Comparison of ENCODE assay signal across 17 cellular contexts in genomic region chr7:55423277-55423711, GRCh38. TPM values are rescaled to one million over a fixed set of nuclear protein-coding genes. Genes with fewer than 3 reads are reported as not detected.
A peak's percentile ranks its signal among the peaks of the same experiment; 100 is the strongest.
DNase-seq lines count a peak whose midpoint lies in the region; ATAC-seq, FAIRE-seq and TF ChIP-seq lines count a peak whose summit lies in the region.
"Had no signal": no experiment of that assay in that cellular context is flagged by ENCODE, and none has a peak within 500 bp of the region (broad histone marks: within the 10 kb centered on the region; RNA-seq: fewer than 3 reads in every experiment).

No MANE protein-coding gene starts in this region.

- H3K4me3 Mint-ChIP-seq in astrocyte (ENCODE audit: unreplicated experiment), result no peak overlapping the region
- H3K4me3 Mint-ChIP-seq: stimulated activated naive B cell treated with anti-CD40 and anti-IgM and Interleukin-4, amounts not matched to agents 10 μg/mL and 1 μg/mL and 100 μg/mL, for 72 hours had no signal

- H3K9me3 ChIP-seq in HepG2 (ENCODE audit: low read length) (no peaks in the 10 kb centered on the region), right lobe of liver (no peaks in the 10 kb centered on the region), astrocyte (ENCODE audit: insufficient read depth, low read depth, low read length) (no peaks in the 10 kb centered on the region)

- no TSS peak for BruUV-seq in HepG2 (replicated peaks; lab: Mats Ljungman, UMichigan)

- no peaks in the 10 kb centered on the region for H3K27me3 Mint-ChIP-seq in astrocyte (ENCODE audit: low read depth, unreplicated experiment)
- H3K27me3 Mint-ChIP-seq: stimulated activated naive B cell treated with anti-CD40 and anti-IgM and Interleukin-4, amounts not matched to agents 10 μg/mL and 1 μg/mL and 100 μg/mL, for 72 hours had no signal

- H3K27me3 ChIP-seq in HepG2 (ENCODE audit: control insufficient read depth in 1 of 2, insufficient read depth in 2 of 2, low read length in 2 of 2) (no peaks in the 10 kb centered on the region), right lobe of liver (no peaks in the 10 kb centered on the region), astrocyte (ENCODE audit: insufficient read depth, low read length) (no peaks in the 10 kb centered on the region)

- H3K4me3 ChIP-seq in HepG2 (replicated peaks in 1 of 3; ENCODE audit: insufficient read depth in 1 of 3, low read depth in 2 of 3, low read length in 3 of 3) (no peak overlapping the region), right lobe of liver (no peak overlapping the region), astrocyte (ENCODE audit: insufficient read depth, low read depth, low read length) (no peak overlapping the region), fibroblast of villous mesenchyme (ENCODE audit: low read depth, low read length) (no peak overlapping the region)

- H3K27ac ChIP-seq in HepG2 (ENCODE audit: extremely low read length, insufficient read depth, low read length) (no peak overlapping the region), right lobe of liver (no peak overlapping the region), astrocyte (ENCODE audit: low read depth, low read length) (no peak overlapping the region)

- H3K9me3 Mint-ChIP-seq in astrocyte (ENCODE audit: unreplicated experiment), result no peaks in the 10 kb centered on the region
- H3K9me3 Mint-ChIP-seq: stimulated activated naive B cell treated with anti-CD40 and anti-IgM and Interleukin-4, amounts not matched to agents 10 μg/mL and 1 μg/mL and 100 μg/mL, for 72 hours had no signal

- no peak overlapping the region for H3K27ac Mint-ChIP-seq in astrocyte (ENCODE audit: unreplicated experiment)
- H3K27ac Mint-ChIP-seq: stimulated activated naive B cell treated with anti-CD40 and anti-IgM and Interleukin-4, amounts not matched to agents 10 μg/mL and 1 μg/mL and 100 μg/mL, for 72 hours had no signal

- FAIRE-seq in HepG2 (lab: Jason Lieb, UNC) (no peak), astrocyte (lab: Jason Lieb, UNC) (no peak)
- FAIRE-seq: A204.1 had no signal

- intact Hi-C loops in HepG2 (cut with micrococcal nuclease; ENCODE audit: unreplicated experiment) (loop anchor here (10.0 kb wide), 1 partner anchor 152 kb away; the partner anchor contains the start of gene VOPP1), right lobe of liver (cut with DNase I) (no loop called here)

- no peak overlapping the region for H3K4me2 ChIP-seq in HepG2 (ENCODE audit: low read depth, low read length)
- H3K4me2 ChIP-seq in astrocyte (ENCODE audit: low read length), result peak overlapping the region; percentile 43

- H3K9ac ChIP-seq in HepG2 (ENCODE audit: insufficient read depth, low read depth, low read length), result no peak overlapping the region
- no peak overlapping the region for H3K9ac ChIP-seq in astrocyte (ENCODE audit: low read length)

- peaks cover 8 to 10% of the 10 kb centered on the region in 2 experiments; a peak in 4 of 5 replicates for H3K36me3 ChIP-seq in HepG2 (replicated peaks in 1 of 2; ENCODE audit: control insufficient read depth in 1 of 2, insufficient read depth in 2 of 2, low read length in 2 of 2)
- peaks cover 0 to 13% (median 4%) of the 10 kb centered on the region in 4 donors for H3K36me3 ChIP-seq in right lobe of liver
- H3K36me3 ChIP-seq in astrocyte (ENCODE audit: insufficient read depth, low read length), result peaks cover 6% of the 10 kb centered on the region

- TF ChIP-seq CTCF in HepG2 (CRISPR knock-in tag; IDR thresholded peaks at IDR 0.05) (no peak), right lobe of liver (IDR thresholded peaks at IDR 0.05) (no peak), astrocyte (IDR thresholded peaks at IDR 0.05; ENCODE audit: insufficient read depth, low read depth, low read length) (peak; percentile 30), fibroblast of villous mesenchyme (IDR thresholded peaks at IDR 0.05; ENCODE audit: insufficient read depth, low read depth, low read length) (peak; percentile 37)

- no peaks in the 10 kb centered on the region for H4K20me1 ChIP-seq in HepG2 (ENCODE audit: insufficient read depth, low read length)
- H4K20me1 ChIP-seq in astrocyte (ENCODE audit: insufficient read depth, low read length), result peaks cover 7% of the 10 kb centered on the region

- peaks cover 7% of the 10 kb centered on the region for H3K36me3 Mint-ChIP-seq in astrocyte (ENCODE audit: low read depth, unreplicated experiment)

- no peak for TF ChIP-seq RAD21 in HepG2 (CRISPR knock-in tag; IDR thresholded peaks at IDR 0.05)

- in situ Hi-C loops in HepG2 (cut with HindIII; ENCODE audit: extremely low pct_ligation_motif_present, low pct_unique_long_range_greater_than_20kb), result loop anchor here (5.0 to 25.0 kb wide), 2 partner anchors 146 to 661 kb away; partner anchors contain the start of gene SEC61G

- no peaks in the 10 kb centered on the region for H3K79me2 ChIP-seq in HepG2 (ENCODE audit: insufficient read depth, low read length)
- no peaks in the 10 kb centered on the region for H3K79me2 ChIP-seq in astrocyte (ENCODE audit: insufficient read depth, low read length)

- DNase-seq in HepG2 (ENCODE audit: low spot score) (no peak), right lobe of liver (no peak), astrocyte (ENCODE audit: low read depth) (peak; percentile 47), fibroblast of villous mesenchyme (ENCODE audit: low read depth) (no peak), GDM1 (lab: John Stamatoyannopoulos, UW) (no peak)
- no peak for DNase-seq in stimulated activated naive CD4-positive, alpha-beta T cell (lab: John Stamatoyannopoulos, UW)
- DNase-seq: activated CD4-positive, alpha-beta T cell treated with anti-CD3 and anti-CD28 coated beads, Interleukin-2, amount 50 U/mL, for 48 hours; activated T-cell treated with anti-CD3 and anti-CD28 coated beads, Interleukin-2, amount 50 U/mL, for 48 hours; GF-D8; left cardiac atrium; NCI-H1436 treated with DMSO at 0.1 percent for 48 hours; stimulated activated naive B cell treated with anti-CD40 and anti-IgM and Interleukin-4, amounts not matched to agents 10 μg/mL and 1 μg/mL and 100 μg/mL, for 72 hours; T-helper 9 cell; trophoblast cell had no signal

- WGBS in HepG2 (ENCODE audit: low lambda C conversion rate), result 95% methylated on average over 2 of the region's 5 CpGs
- 55% methylated on average over 2 of the region's 5 CpGs for WGBS in right lobe of liver (ENCODE audit: insufficient coverage, low coverage, low lambda C conversion rate, missing lambda C conversion rate)

- no peak overlapping the region for H2AFZ ChIP-seq in HepG2 (ENCODE audit: low read length)
- no peak overlapping the region for H2AFZ ChIP-seq in astrocyte (ENCODE audit: low read depth, low read length)

- H3K4me1 Mint-ChIP-seq in astrocyte (ENCODE audit: low read depth, unreplicated experiment), result peaks cover 39% of the 10 kb centered on the region

- TF ChIP-seq EP300 in HepG2 (IDR thresholded peaks at IDR 0.05; ENCODE audit: low read depth in 2 of 2, low read length in 2 of 2) (no peak), HepG2 (CRISPR knock-in tag; IDR thresholded peaks at IDR 0.05; ENCODE audit: borderline replicate concordance) (no peak)

- H3K4me1 ChIP-seq in HepG2 (ENCODE audit: insufficient read depth, low read length) (peaks cover 20% of the 10 kb centered on the region), right lobe of liver (no peaks in the 10 kb centered on the region), astrocyte (ENCODE audit: insufficient read depth, low read length) (peaks cover 21% of the 10 kb centered on the region)

- ATAC-seq in HepG2, result peak; percentile 55; the same call in 2 of the 3 replicates
- ATAC-seq in right lobe of liver, result no peak
- no peak for ATAC-seq in HG03196 (IDR thresholded peaks at IDR 0.05; ENCODE audit: unreplicated experiment)
- ATAC-seq in HG03342 (IDR thresholded peaks at IDR 0.05; ENCODE audit: unreplicated experiment), result no peak
- ATAC-seq: left cardiac atrium; stimulated activated naive B cell treated with anti-CD40 and anti-IgM and Interleukin-4, amounts not matched to agents 10 μg/mL and 1 μg/mL and 100 μg/mL, for 72 hours had no signal

- POLR2A ChIA-PET in HepG2 (lab: Yijun Ruan, JAX), result no interaction called here

- TF ChIP-seq POLR2A in HepG2 (IDR thresholded peaks at IDR 0.05; ENCODE audit: insufficient read depth in 1 of 2, low read depth in 2 of 2, low read length in 2 of 2) (no peak), right lobe of liver (IDR thresholded peaks at IDR 0.05) (no peak)

- CTCF ChIA-PET in HepG2 (lab: Yijun Ruan, JAX; ENCODE audit: low intra/inter-chr PET ratio, low total read pairs), result no interaction called here

TF ChIP-seq in HepG2, 621 proteins besides CTCF, POLR2A, EP300 and RAD21 (continues in another document):
- TF ChIP-seq GATAD1 (CRISPR knock-in tag; IDR thresholded peaks at IDR 0.05) (no peak), ZNF83 (CRISPR knock-in tag; IDR thresholded peaks at IDR 0.05; ENCODE audit: borderline replicate concordance) (no peak), RFXAP (CRISPR knock-in tag; IDR thresholded peaks at IDR 0.05; ENCODE audit: borderline replicate concordance) (no peak), ZSCAN30 (CRISPR knock-in tag; IDR thresholded peaks at IDR 0.05) (no peak), KDM6A (CRISPR knock-in tag; IDR thresholded peaks at IDR 0.05; ENCODE audit: low read depth) (no peak)

RNA-seq across cellular contexts. Expression of gene LANCL2, which starts 58.2 kb away (rescaled TPM):
- 13.8 and 22.0 TPM in 2 replicates for total RNA-seq in HepG2 (2016; rRNA removed; fragmentation: Illumina TruSeq; extraction: Trizol)
- 4.6 and 5.7 TPM in 2 replicates for total RNA-seq in HepG2 (2016; cell fraction: cytosol; rRNA removed; fragmentation: Illumina TruSeq; extraction: Trizol; ENCODE audit: low read depth)
- total RNA-seq in HepG2 (2016; cell fraction: insoluble cytoplasmic fraction; rRNA removed; fragmentation: Illumina TruSeq; extraction: Trizol), result 14.5 and 21.5 TPM in 2 replicates
- 6.3 TPM in 2 replicates for total RNA-seq in HepG2 (2016; cell fraction: membrane; rRNA removed; fragmentation: Illumina TruSeq; extraction: Trizol)
- total RNA-seq in HepG2 (2016; cell fraction: nucleus; rRNA removed; fragmentation: Illumina TruSeq; extraction: Trizol), result 9.4 and 10.2 TPM in 2 replicates
- polyA plus RNA-seq in HepG2 (2011; rRNA removed), result 9.8 and 10.0 TPM in 2 replicates
- polyA plus RNA-seq in HepG2 (2011; cell fraction: cytosol; rRNA removed), result 11.7 and 12.5 TPM in 2 replicates
- polyA plus RNA-seq in HepG2 (2011; cell fraction: nucleus; rRNA removed), result 3.7 and 6.6 TPM in 2 replicates
- 7.3 and 8.8 TPM in 2 replicates for polyA plus RNA-seq in HepG2 (2012)
- 4.1 and 4.3 TPM in 2 replicates for polyA plus RNA-seq in HepG2 (2016; cell fraction: cytosol; fragmentation: Illumina TruSeq; extraction: Trizol; ENCODE audit: low read depth)
- polyA plus RNA-seq in HepG2 (2016; cell fraction: insoluble cytoplasmic fraction; fragmentation: Illumina TruSeq; extraction: Trizol; ENCODE audit: low read depth), result 19.0 and 21.3 TPM in 2 replicates
- polyA plus RNA-seq in HepG2 (2016; cell fraction: membrane; fragmentation: Illumina TruSeq; extraction: Trizol; ENCODE audit: low read depth), result 5.6 and 6.6 TPM in 2 replicates
- polyA plus RNA-seq in HepG2 (2016; cell fraction: nucleus; fragmentation: Illumina TruSeq; extraction: Trizol; ENCODE audit: insufficient read depth, low read depth), result 11.1 and 16.0 TPM in 2 replicates
- 30.3 and 36.9 TPM in 2 replicates for polyA minus RNA-seq in HepG2 (2011; rRNA and poly(A)+ RNA removed; ENCODE audit: low replicate concordance)
- polyA minus RNA-seq in HepG2 (2011; cell fraction: cytosol; rRNA and poly(A)+ RNA removed), result 7.6 and 8.4 TPM in 2 replicates
- polyA minus RNA-seq in HepG2 (2011; cell fraction: nucleus; rRNA and poly(A)+ RNA removed), result 4.7 and 8.1 TPM in 2 replicates
- total RNA-seq in right lobe of liver, result 10 to 100 TPM in 1 of 6 experiments, 1 to 10 TPM in 5; 7.3 to 12.1 (median 8.3) TPM
- 35.6 and 35.9 TPM in 2 replicates for total RNA-seq in astrocyte
- total RNA-seq in fibroblast of villous mesenchyme, result 13.8 and 20.9 TPM in 2 replicates

Comparison
In these comparisons a context has a peak if more than half of its experiments do, and no peak if none do; other contexts are left out.
1. CTCF ChIP-seq: peak in astrocyte (single experiment) and fibroblast of villous mesenchyme (single experiment); none in HepG2 (single experiment) and right lobe of liver (0 of 4).